Comparison of ENCODE assay signal across 29 cellular contexts in genomic region chr3:109442531-109442930, GRCh38.
"Had no signal": no experiment of that assay in that cellular context is flagged by ENCODE, and none has a peak within 500 bp of the region (broad histone marks: within the 10 kb centered on the region; RNA-seq: fewer than 3 reads in every experiment).

No MANE protein-coding gene starts in this region.

- H3K27ac Mint-ChIP-seq: activated CD4-positive, alpha-beta T cell treated with anti-CD3 and anti-CD28 coated beads, Interleukin-2, amount 10 ng/mL, durations not matched to agents 24 days and 14 days; activated CD8-positive, alpha-beta T cell treated with anti-CD3 and anti-CD28 coated beads for 36 hours; activated naive CD4-positive, alpha-beta T cell treated with anti-CD3 and anti-CD28 coated beads, Interleukin-2, amount 50 U/mL, for 24 hours; activated naive CD8-positive, alpha-beta T cell treated with anti-CD3 and anti-CD28 coated beads, Interleukin-2, amount 10 ng/mL, durations not matched to agents 7 days and 5 days; activated T-cell treated with anti-CD3 and anti-CD28 coated beads, Interleukin-2, amount 50 U/mL, for 24 hours; activated T-helper 2 cell treated with anti-CD3 and anti-CD28 coated beads, Interferon-gamma antibody, Interleukin-2, Interleukin-4, amounts not matched to agents 10 μg/mL and 5 μg/mL and 100 μg/mL, durations not matched to agents 14 hours and 24 hours and 36 hours had no signal

- H3K4me3 ChIP-seq: ascending aorta, body of pancreas, SJCRH30, SK-N-MC had no signal

- H3K4me3 Mint-ChIP-seq: activated CD4-positive, alpha-beta T cell treated with anti-CD3 and anti-CD28 coated beads, Interleukin-2, amount 10 ng/mL, durations not matched to agents 24 days and 14 days; activated CD8-positive, alpha-beta T cell treated with anti-CD3 and anti-CD28 coated beads for 36 hours; activated naive CD4-positive, alpha-beta T cell treated with anti-CD3 and anti-CD28 coated beads, Interleukin-2, amount 50 U/mL, for 24 hours; activated naive CD8-positive, alpha-beta T cell treated with anti-CD3 and anti-CD28 coated beads, Interleukin-2, amount 10 ng/mL, durations not matched to agents 7 days and 5 days; activated T-cell treated with anti-CD3 and anti-CD28 coated beads, Interleukin-2, amount 50 U/mL, for 24 hours had no signal

- FAIRE-seq: bronchial epithelial cell had no signal

- H3K9me3 ChIP-seq: ascending aorta, body of pancreas, SJCRH30 had no signal

- H3K4me1 Mint-ChIP-seq: activated CD4-positive, alpha-beta T cell treated with anti-CD3 and anti-CD28 coated beads, Interleukin-2, amount 10 ng/mL, durations not matched to agents 24 days and 14 days; activated naive CD4-positive, alpha-beta T cell treated with anti-CD3 and anti-CD28 coated beads, Interleukin-2, amount 50 U/mL, for 24 hours; activated naive CD8-positive, alpha-beta T cell treated with anti-CD3 and anti-CD28 coated beads, Interleukin-2, amount 10 ng/mL, durations not matched to agents 7 days and 5 days had no signal

- H3K4me1 ChIP-seq: ascending aorta, body of pancreas, SJCRH30 had no signal

- H3K27ac ChIP-seq: ascending aorta, body of pancreas, SJCRH30, SK-N-MC had no signal

- DNase-seq: activated CD4-positive, alpha-beta T cell treated with anti-CD3 and anti-CD28 coated beads, Interleukin-2, amount 10 ng/mL, durations not matched to agents 24 days and 14 days; activated CD4-positive, alpha-beta T cell treated with anti-CD3 and anti-CD28 coated beads, Interleukin-2, amount 50 U/mL, for 4 hours; activated CD8-positive, alpha-beta T cell treated with anti-CD3 and anti-CD28 coated beads for 36 hours; activated gamma-delta T cell; activated naive CD4-positive, alpha-beta T cell treated with Interleukin-2 at 50 U/mL for 16 hours; activated naive CD8-positive, alpha-beta T cell treated with anti-CD3 and anti-CD28 coated beads, Interleukin-2, amount 10 ng/mL, durations not matched to agents 7 days and 5 days; activated T-cell treated with anti-CD3 and anti-CD28 coated beads, Interleukin-2, amount 50 U/mL, for 24 hours; amygdala; body of pancreas; caudate nucleus; cerebellar nuclear complex; NCI-H1092 treated with DMSO at 0.1 percent for 48 hours; NCI-H1417; NCI-H146; NCI-H187; NCI-H2029 treated with DMSO at 0.1 percent for 48 hours; NCI-H2107; NCI-H2171; NCI-H226; NCI-H446 treated with DMSO at 0.1 percent for 48 hours; NCI-H524 treated with DMSO at 0.1 percent for 48 hours; SHP77; SJCRH30; T1000 had no signal

- H3K27me3 ChIP-seq: ascending aorta, body of pancreas, SJCRH30 had no signal

- H3K36me3 Mint-ChIP-seq: activated naive CD8-positive, alpha-beta T cell treated with anti-CD3 and anti-CD28 coated beads, Interleukin-2, amount 10 ng/mL, durations not matched to agents 7 days and 5 days had no signal

- H3K27me3 Mint-ChIP-seq: activated CD4-positive, alpha-beta T cell treated with anti-CD3 and anti-CD28 coated beads, Interleukin-2, amount 10 ng/mL, durations not matched to agents 24 days and 14 days; activated naive CD4-positive, alpha-beta T cell treated with anti-CD3 and anti-CD28 coated beads, Interleukin-2, amount 50 U/mL, for 24 hours had no signal

- H3K36me3 ChIP-seq: ascending aorta, SJCRH30 had no signal
